ENCODE assay signal across 1 cellular context in the genomic region with DNA sequence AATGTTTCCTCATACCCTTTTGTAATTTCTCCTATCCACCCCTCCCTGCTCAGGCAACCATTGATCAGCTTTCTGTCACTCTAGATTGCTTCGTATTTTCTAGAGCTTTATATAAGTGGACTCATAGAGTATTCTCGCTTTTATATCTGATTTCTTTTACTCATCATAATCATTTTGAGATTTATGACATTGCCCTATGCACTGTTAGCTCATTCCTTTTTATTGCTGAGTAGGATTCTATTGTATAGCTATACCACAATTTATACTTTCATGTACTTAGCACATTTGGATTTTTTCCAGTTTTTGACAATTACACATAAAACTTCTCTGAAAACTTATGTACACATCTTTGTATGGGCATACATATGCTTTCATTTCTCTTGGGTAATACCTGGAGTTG.
TF ChIP-seq lines count a peak whose summit lies in the region.

No MANE protein-coding gene starts in this region.

TF ChIP-seq in SK-N-SH, 30 proteins besides CTCF, POLR2A, EP300 and RAD21 (continued from another document):
- TF ChIP-seq, protein P1, sequence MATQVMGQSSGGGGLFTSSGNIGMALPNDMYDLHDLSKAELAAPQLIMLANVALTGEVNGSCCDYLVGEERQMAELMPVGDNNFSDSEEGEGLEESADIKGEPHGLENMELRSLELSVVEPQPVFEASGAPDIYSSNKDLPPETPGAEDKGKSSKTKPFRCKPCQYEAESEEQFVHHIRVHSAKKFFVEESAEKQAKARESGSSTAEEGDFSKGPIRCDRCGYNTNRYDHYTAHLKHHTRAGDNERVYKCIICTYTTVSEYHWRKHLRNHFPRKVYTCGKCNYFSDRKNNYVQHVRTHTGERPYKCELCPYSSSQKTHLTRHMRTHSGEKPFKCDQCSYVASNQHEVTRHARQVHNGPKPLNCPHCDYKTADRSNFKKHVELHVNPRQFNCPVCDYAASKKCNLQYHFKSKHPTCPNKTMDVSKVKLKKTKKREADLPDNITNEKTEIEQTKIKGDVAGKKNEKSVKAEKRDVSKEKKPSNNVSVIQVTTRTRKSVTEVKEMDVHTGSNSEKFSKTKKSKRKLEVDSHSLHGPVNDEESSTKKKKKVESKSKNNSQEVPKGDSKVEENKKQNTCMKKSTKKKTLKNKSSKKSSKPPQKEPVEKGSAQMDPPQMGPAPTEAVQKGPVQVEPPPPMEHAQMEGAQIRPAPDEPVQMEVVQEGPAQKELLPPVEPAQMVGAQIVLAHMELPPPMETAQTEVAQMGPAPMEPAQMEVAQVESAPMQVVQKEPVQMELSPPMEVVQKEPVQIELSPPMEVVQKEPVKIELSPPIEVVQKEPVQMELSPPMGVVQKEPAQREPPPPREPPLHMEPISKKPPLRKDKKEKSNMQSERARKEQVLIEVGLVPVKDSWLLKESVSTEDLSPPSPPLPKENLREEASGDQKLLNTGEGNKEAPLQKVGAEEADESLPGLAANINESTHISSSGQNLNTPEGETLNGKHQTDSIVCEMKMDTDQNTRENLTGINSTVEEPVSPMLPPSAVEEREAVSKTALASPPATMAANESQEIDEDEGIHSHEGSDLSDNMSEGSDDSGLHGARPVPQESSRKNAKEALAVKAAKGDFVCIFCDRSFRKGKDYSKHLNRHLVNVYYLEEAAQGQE (IDR thresholded peaks at IDR 0.05; ENCODE audit: low read depth, low read length) = no peak
- TF ChIP-seq TEAD4 (IDR thresholded peaks at IDR 0.05; ENCODE audit: borderline replicate concordance, insufficient read depth) (no peak), CHD2 (IDR thresholded peaks at IDR 0.05; ENCODE audit: low read length, partially characterized antibody) (no peak), ELF1 (IDR thresholded peaks at IDR 0.05) (no peak), EZH2phosphoT487 (IDR thresholded peaks at IDR 0.05; ENCODE audit: borderline replicate concordance, low read depth) (no peak), SMC3 (IDR thresholded peaks at IDR 0.05; ENCODE audit: low read depth, low read length) (no peak), RCOR1 (IDR thresholded peaks at IDR 0.05; ENCODE audit: low read length) (no peak)
- TF ChIP-seq, protein P2, sequence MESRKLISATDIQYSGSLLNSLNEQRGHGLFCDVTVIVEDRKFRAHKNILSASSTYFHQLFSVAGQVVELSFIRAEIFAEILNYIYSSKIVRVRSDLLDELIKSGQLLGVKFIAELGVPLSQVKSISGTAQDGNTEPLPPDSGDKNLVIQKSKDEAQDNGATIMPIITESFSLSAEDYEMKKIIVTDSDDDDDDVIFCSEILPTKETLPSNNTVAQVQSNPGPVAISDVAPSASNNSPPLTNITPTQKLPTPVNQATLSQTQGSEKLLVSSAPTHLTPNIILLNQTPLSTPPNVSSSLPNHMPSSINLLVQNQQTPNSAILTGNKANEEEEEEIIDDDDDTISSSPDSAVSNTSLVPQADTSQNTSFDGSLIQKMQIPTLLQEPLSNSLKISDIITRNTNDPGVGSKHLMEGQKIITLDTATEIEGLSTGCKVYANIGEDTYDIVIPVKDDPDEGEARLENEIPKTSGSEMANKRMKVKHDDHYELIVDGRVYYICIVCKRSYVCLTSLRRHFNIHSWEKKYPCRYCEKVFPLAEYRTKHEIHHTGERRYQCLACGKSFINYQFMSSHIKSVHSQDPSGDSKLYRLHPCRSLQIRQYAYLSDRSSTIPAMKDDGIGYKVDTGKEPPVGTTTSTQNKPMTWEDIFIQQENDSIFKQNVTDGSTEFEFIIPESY (IDR thresholded peaks at IDR 0.05; ENCODE audit: borderline replicate concordance, low read depth) = no peak
